30 cellular contexts compared by ENCODE assay signal in genomic region chr7:13021566-13021965, GRCh38.
DNase-seq lines count a peak whose midpoint lies in the region; ATAC-seq, FAIRE-seq and TF ChIP-seq lines count a peak whose summit lies in the region.
"Had no signal": no experiment of that assay in that cellular context is flagged by ENCODE, and none has a peak within 500 bp of the region (broad histone marks: within the 10 kb centered on the region; RNA-seq: fewer than 3 reads in every experiment).

No MANE protein-coding gene starts in this region.

- TF ChIP-seq EP300 in K562 (IDR thresholded peaks at IDR 0.05; ENCODE audit: low read length): no peak

- H2BK12ac ChIP-seq in mesenchymal stem cell (ENCODE audit: low read length in 2 of 2): no peak overlapping the region

- H3K27me3 Mint-ChIP-seq in Caco-2 (ENCODE audit: insufficient read depth, unreplicated experiment): no peaks in the 10 kb centered on the region

- no peak for TF ChIP-seq POLR2A in K562 (conservative IDR thresholded peaks at IDR 0.05)
- TF ChIP-seq POLR2A in vagina (IDR thresholded peaks at IDR 0.05): no peak

- H4K91ac ChIP-seq in mesenchymal stem cell (ENCODE audit: low read length): no peak overlapping the region

- H3K27ac Mint-ChIP-seq in Caco-2 (ENCODE audit: unreplicated experiment): peak overlapping the region; percentile 73
- H3K27ac Mint-ChIP-seq: activated naive CD4-positive, alpha-beta T cell treated with anti-CD3 and anti-CD28 coated beads for 36 hours; naive thymus-derived CD4-positive, alpha-beta T cell had no signal

- H3K4me1 Mint-ChIP-seq in Caco-2 (ENCODE audit: low read depth, unreplicated experiment): peaks cover 30% of the 10 kb centered on the region

- H3K9me3 ChIP-seq in Caco-2 (no peaks in the 10 kb centered on the region), HUES64 (ENCODE audit: insufficient read depth, low read depth, low read length) (no peaks in the 10 kb centered on the region), K562 (replicated peaks; ENCODE audit: control insufficient read depth, insufficient read depth, low read depth, low read length) (no peaks in the 10 kb centered on the region), mesenchymal stem cell (ENCODE audit: control insufficient read depth, low read length) (no peaks in the 10 kb centered on the region), vagina (no peaks in the 10 kb centered on the region), mammary epithelial cell (replicated peaks; ENCODE audit: insufficient read depth, low read length) (no peaks in the 10 kb centered on the region)
- H3K9me3 ChIP-seq: BLaER1 treated with 17β-estradiol and CSF1 and Interleukin-3, amounts not matched to agents 10 nM and 100 nM; ovary; right atrium auricular region; testis had no signal

- H3K9ac ChIP-seq in HUES64 (ENCODE audit: low read depth, low read length) (no peak overlapping the region), K562 (ENCODE audit: insufficient read depth in 1 of 2, low read depth in 2 of 2, low read length in 2 of 2) (no peak overlapping the region), mesenchymal stem cell (ENCODE audit: low read length) (no peak overlapping the region), mammary epithelial cell (ENCODE audit: insufficient read depth, low read length) (no peak overlapping the region)
- H3K9ac ChIP-seq: BLaER1 treated with 17β-estradiol and CSF1 and Interleukin-3, amounts not matched to agents 10 nM and 100 nM had no signal

- H3K27ac ChIP-seq in HUES64 (ENCODE audit: low read depth, low read length): peak overlapping the region; percentile 11; the same call in 1 of the 2 replicates
- H3K27ac ChIP-seq in K562 (ENCODE audit: extremely low read depth, low read depth, low read length): no peak overlapping the region
- no peak overlapping the region for H3K27ac ChIP-seq in mesenchymal stem cell (ENCODE audit: low read length, poor library complexity, severe bottlenecking)
- H3K27ac ChIP-seq in vagina: no peak overlapping the region
- H3K27ac ChIP-seq in mammary epithelial cell (ENCODE audit: insufficient read depth, low read depth, low read length): no peak overlapping the region
- H3K27ac ChIP-seq: BLaER1 treated with 17β-estradiol and CSF1 and Interleukin-3, amounts not matched to agents 10 nM and 100 nM; ovary; right atrium auricular region; testis had no signal

- FAIRE-seq in K562 (lab: Jason Lieb, UNC): no peak
- FAIRE-seq: endothelial cell of umbilical vein, GM12892, GM19239, urothelium cell line had no signal

- ATAC-seq in K562: peak; percentile 41; the same call in 2 of the 3 replicates
- ATAC-seq in GM18511 (IDR thresholded peaks at IDR 0.05; ENCODE audit: unreplicated experiment): no peak
- ATAC-seq: naive thymus-derived CD4-positive, alpha-beta T cell; WTC11 had no signal

- H3K4me3 Mint-ChIP-seq in Caco-2 (ENCODE audit: unreplicated experiment): peak overlapping the region; percentile 52
- H3K4me3 Mint-ChIP-seq: activated naive CD4-positive, alpha-beta T cell treated with anti-CD3 and anti-CD28 coated beads for 36 hours; naive thymus-derived CD4-positive, alpha-beta T cell; WTC11 had no signal

- DNase-seq in Caco-2 (peak; percentile 47 to 63), K562 (ENCODE audit: extremely low read depth in 1 of 4, low spot score in 3 of 4) (no peak), mesenchymal stem cell (peak; percentile 32), vagina (ENCODE audit: extremely low spot score in 2 of 2) (no peak), mammary epithelial cell (no peak), RKO (ENCODE audit: low spot score) (no peak)
- DNase-seq: activated CD4-positive, alpha-beta T cell treated with anti-CD3 and anti-CD28 coated beads, Interleukin-2, amount 50 U/mL, for 1 hour; activated naive CD4-positive, alpha-beta T cell treated with anti-CD3 and anti-CD28 coated beads for 36 hours; central memory CD4-positive, alpha-beta T cell; dermis blood vessel endothelial cell; EL; Karpas-422; MV-4-11; naive thymus-derived CD4-positive, alpha-beta T cell; NCI-H1694 treated with DMSO at 0.1 percent for 48 hours; NCI-H2171 treated with DMSO at 0.1 percent for 48 hours; NCI-H526; ovary; stimulated activated naive CD4-positive, alpha-beta T cell treated with Interleukin-2 at 50 U/mL for 16 hours; T-helper 9 cell; testis had no signal

- H2AFZ ChIP-seq in K562 (ENCODE audit: low read depth, low read length) (peak overlapping the region; percentile 21; the same call in 1 of the 2 replicates), mesenchymal stem cell (ENCODE audit: low read depth, low read length) (no peak overlapping the region), mammary epithelial cell (ENCODE audit: low read depth, low read length) (no peak overlapping the region)

- peaks cover 10% of the 10 kb centered on the region for H3K9me3 Mint-ChIP-seq in Caco-2 (ENCODE audit: unreplicated experiment)
- H3K9me3 Mint-ChIP-seq: activated naive CD4-positive, alpha-beta T cell treated with anti-CD3 and anti-CD28 coated beads for 36 hours had no signal

- no peak overlapping the region for H3K4me2 ChIP-seq in K562 (ENCODE audit: insufficient read depth, low read length)
- H3K4me2 ChIP-seq in mesenchymal stem cell (ENCODE audit: low read length, poor library complexity, severe bottlenecking): no peak overlapping the region
- H3K4me2 ChIP-seq in mammary epithelial cell (ENCODE audit: insufficient read depth, low read depth, low read length): no peak overlapping the region
- H3K4me2 ChIP-seq: BLaER1 treated with 17β-estradiol and CSF1 and Interleukin-3, amounts not matched to agents 10 nM and 100 nM had no signal

- BruUV-seq in Caco-2 (replicated peaks; lab: Mats Ljungman, UMichigan) (no TSS peak), K562 (replicated peaks; lab: Mats Ljungman, UMichigan) (no TSS peak), mammary epithelial cell (replicated peaks; lab: Mats Ljungman, UMichigan) (no TSS peak)

- H2BK5ac ChIP-seq in mesenchymal stem cell (ENCODE audit: low read depth, low read length, poor library complexity, severe bottlenecking): no peak overlapping the region

- H3K4me3 ChIP-seq in Caco-2 (ENCODE audit: low read depth, low read length) (no peak overlapping the region), HUES64 (ENCODE audit: low read length) (no peak overlapping the region), K562 (no peak overlapping the region), mesenchymal stem cell (ENCODE audit: insufficient read depth in 1 of 2, low read depth in 1 of 2, low read length in 2 of 2) (no peak overlapping the region), vagina (no peak overlapping the region), mammary epithelial cell (replicated peaks in 1 of 3; ENCODE audit: insufficient read depth in 1 of 3, low read depth in 2 of 3, low read length in 3 of 3) (no peak overlapping the region)
- H3K4me3 ChIP-seq: BLaER1 treated with 17β-estradiol and CSF1 and Interleukin-3, amounts not matched to agents 10 nM and 100 nM; ovary; right atrium auricular region; testis had no signal

- H3K36me3 ChIP-seq in Caco-2 (ENCODE audit: control insufficient read depth, insufficient read depth, low read length): no peaks in the 10 kb centered on the region
- H3K36me3 ChIP-seq in HUES64 (ENCODE audit: insufficient read depth, low read length): no peaks in the 10 kb centered on the region
- H3K36me3 ChIP-seq in K562 (ENCODE audit: control insufficient read depth, insufficient read depth, low read length): no peaks in the 10 kb centered on the region
- H3K36me3 ChIP-seq in mesenchymal stem cell (ENCODE audit: control insufficient read depth in 1 of 2, insufficient read depth in 2 of 2, low read depth in 1 of 2, low read length in 2 of 2): no peaks in the 10 kb centered on the region
- no peaks in the 10 kb centered on the region for H3K36me3 ChIP-seq in vagina
- no peaks in the 10 kb centered on the region for H3K36me3 ChIP-seq in mammary epithelial cell (ENCODE audit: insufficient read depth, low read length)
- H3K36me3 ChIP-seq: BLaER1 treated with 17β-estradiol and CSF1 and Interleukin-3, amounts not matched to agents 10 nM and 100 nM; ovary; right atrium auricular region had no signal

- H4K20me1 ChIP-seq in K562 (replicated peaks; ENCODE audit: control insufficient read depth, insufficient read depth, low read length): no peaks in the 10 kb centered on the region
- no peaks in the 10 kb centered on the region for H4K20me1 ChIP-seq in mammary epithelial cell (ENCODE audit: insufficient read depth, low read length)
- H4K20me1 ChIP-seq: BLaER1 treated with 17β-estradiol and CSF1 and Interleukin-3, amounts not matched to agents 10 nM and 100 nM had no signal

- no peaks in the 10 kb centered on the region for H3K79me2 ChIP-seq in K562 (ENCODE audit: control insufficient read depth, insufficient read depth, low read length)
- no peaks in the 10 kb centered on the region for H3K79me2 ChIP-seq in mammary epithelial cell (ENCODE audit: insufficient read depth, low read length)

- intact Hi-C loops in Caco-2 (cut with micrococcal nuclease; ENCODE audit: unreplicated experiment): no loop called here
- intact Hi-C loops in K562 (cut with micrococcal nuclease): no loop called here
- intact Hi-C loops in vagina (cut with DNase I): no loop called here
- intact Hi-C loops in mammary epithelial cell (cut with micrococcal nuclease): no loop called here

- no peak overlapping the region for H2BK120ac ChIP-seq in mesenchymal stem cell (ENCODE audit: low read depth, low read length)

- H3K4ac ChIP-seq in mesenchymal stem cell (ENCODE audit: low read depth in 1 of 2, low read length in 2 of 2): no peak overlapping the region

- dilution Hi-C loops in mammary epithelial cell (cut with HindIII; ENCODE audit: low sequenced_read_pairs): no loop called here

- no peaks in the 10 kb centered on the region for H3K27me3 ChIP-seq in Caco-2 (replicated peaks; ENCODE audit: control insufficient read depth, insufficient read depth, low read length)
- H3K27me3 ChIP-seq in HUES64 (ENCODE audit: insufficient read depth, low read length): no peaks in the 10 kb centered on the region
- H3K27me3 ChIP-seq in K562 (ENCODE audit: control insufficient read depth in 2 of 2, insufficient read depth in 2 of 2, low read length in 2 of 2): no peaks in the 10 kb centered on the region
- no peaks in the 10 kb centered on the region for H3K27me3 ChIP-seq in mesenchymal stem cell (ENCODE audit: control insufficient read depth in 1 of 2, insufficient read depth in 1 of 2, low read length in 2 of 2)
- no peaks in the 10 kb centered on the region for H3K27me3 ChIP-seq in vagina
- H3K27me3 ChIP-seq in mammary epithelial cell (ENCODE audit: insufficient read depth, low read length): no peaks in the 10 kb centered on the region
- H3K27me3 ChIP-seq: BLaER1 treated with 17β-estradiol and CSF1 and Interleukin-3, amounts not matched to agents 10 nM and 100 nM; ovary; right atrium auricular region; testis had no signal

- POLR2A ChIA-PET in Caco-2 (lab: Charles Lee) (interaction anchor here (1.2 kb wide), 1 partner anchor 335 kb away, joined by 3 read pairs; the partner anchor contains the start of gene ARL4A), K562 (lab: Yijun Ruan, JAX) (no interaction called here)

- H3K23ac ChIP-seq in mesenchymal stem cell (ENCODE audit: low read length in 2 of 2): no peak overlapping the region

- no peak for TF ChIP-seq CTCF in Caco-2 (IDR thresholded peaks at IDR 0.05; ENCODE audit: insufficient read depth in 1 of 2, low read depth in 1 of 2, low read length in 1 of 2, severe bottlenecking in 1 of 2, unreplicated experiment in 1 of 2)
- TF ChIP-seq CTCF in K562 (IDR thresholded peaks at IDR 0.05 in 2 of 3, conservative IDR thresholded peaks at IDR 0.05 in 1 of 3; ENCODE audit: insufficient read depth in 2 of 3, low read depth in 1 of 3, low read length in 3 of 3): no peak
- no peak for TF ChIP-seq CTCF in vagina (IDR thresholded peaks at IDR 0.05)
- no peak for TF ChIP-seq CTCF in mammary epithelial cell (conservative IDR thresholded peaks at IDR 0.05 in 1 of 2, IDR thresholded peaks at IDR 0.05 in 1 of 2; ENCODE audit: extremely low read depth in 1 of 2, insufficient read depth in 1 of 2, low read depth in 1 of 2, low read length in 2 of 2)

- H4K8ac ChIP-seq in mesenchymal stem cell (ENCODE audit: low read length): no peak overlapping the region

- no peak overlapping the region for H3K18ac ChIP-seq in mesenchymal stem cell (ENCODE audit: low read depth in 1 of 2, low read length in 2 of 2)

- WGBS in HUES64: 92% methylated on average over 3 of the region's 3 CpGs
- 47% methylated on average over 3 of the region's 3 CpGs for WGBS in K562 (ENCODE audit: insufficient coverage, low coverage, missing lambda C conversion rate)
- 58% methylated on average over 2 of the region's 3 CpGs for WGBS in mesenchymal stem cell
- WGBS in mammary epithelial cell (ENCODE audit: low coverage, missing lambda C conversion rate): 92% methylated on average over 3 of the region's 3 CpGs

- H3K9me1 ChIP-seq in K562 (ENCODE audit: control insufficient read depth, insufficient read depth, low read length): no peaks in the 10 kb centered on the region

- peaks cover 51% of the 10 kb centered on the region for H3K4me1 ChIP-seq in Caco-2
- peaks cover 51% of the 10 kb centered on the region for H3K4me1 ChIP-seq in HUES64 (ENCODE audit: insufficient read depth, low read length)
- no peaks in the 10 kb centered on the region for H3K4me1 ChIP-seq in K562 (replicated peaks in 1 of 2; ENCODE audit: control insufficient read depth in 2 of 2, insufficient read depth in 2 of 2, low read length in 2 of 2)
- H3K4me1 ChIP-seq in mesenchymal stem cell (ENCODE audit: control insufficient read depth, insufficient read depth, low read depth, low read length): peaks cover 2% of the 10 kb centered on the region
- H3K4me1 ChIP-seq in vagina: no peaks in the 10 kb centered on the region
- H3K4me1 ChIP-seq in mammary epithelial cell (ENCODE audit: insufficient read depth, low read length): peaks cover 15% of the 10 kb centered on the region
- H3K4me1 ChIP-seq: BLaER1 treated with 17β-estradiol and CSF1 and Interleukin-3, amounts not matched to agents 10 nM and 100 nM; right atrium auricular region; testis had no signal

- no peak overlapping the region for H2BK15ac ChIP-seq in mesenchymal stem cell (ENCODE audit: low read depth, poor library complexity, severe bottlenecking)

- CTCF ChIA-PET in Caco-2 (lab: Charles Lee) (interaction anchor here (1.1 kb wide), 1 partner anchor 335 kb away, joined by 4 read pairs; no protein-coding TSS in a partner anchor), K562 (lab: Yijun Ruan, JAX; ENCODE audit: low intra/inter-chr PET ratio) (no interaction called here), mammary epithelial cell (lab: Charles Lee; ENCODE audit: low non-redundant PET) (no interaction called here)

- H2AK5ac ChIP-seq in mesenchymal stem cell (ENCODE audit: low read length, severe bottlenecking): no peak overlapping the region

- peaks cover 21% of the 10 kb centered on the region for H3K36me3 Mint-ChIP-seq in Caco-2 (ENCODE audit: insufficient read depth, unreplicated experiment)
- H3K36me3 Mint-ChIP-seq: naive thymus-derived CD4-positive, alpha-beta T cell; WTC11 had no signal

- in situ Hi-C loops in K562 (cut with MboI): no loop called here
- in situ Hi-C loops in mammary epithelial cell (cut with MboI; ENCODE audit: low sequenced_read_pairs in 2 of 2): no loop called here

- no peak for TF ChIP-seq RAD21 in K562 (CRISPR knock-in tag; conservative IDR thresholded peaks at IDR 0.05 in 1 of 2, IDR thresholded peaks at IDR 0.05 in 1 of 2)

- no peak overlapping the region for H3K14ac ChIP-seq in mesenchymal stem cell (ENCODE audit: low read length in 2 of 2)

- H3K79me1 ChIP-seq in mesenchymal stem cell (replicated peaks; ENCODE audit: low read length, poor library complexity, severe bottlenecking): no peaks in the 10 kb centered on the region

Comparison
In these comparisons a context has a peak if more than half of its experiments do, and no peak if none do; other contexts are left out.
1. DNase-seq: peak in Caco-2 (2 of 2) and mesenchymal stem cell (single experiment); none in K562 (0 of 4), vagina (0 of 2), mammary epithelial cell (single experiment) and RKO (single experiment).